In the genomic region with DNA sequence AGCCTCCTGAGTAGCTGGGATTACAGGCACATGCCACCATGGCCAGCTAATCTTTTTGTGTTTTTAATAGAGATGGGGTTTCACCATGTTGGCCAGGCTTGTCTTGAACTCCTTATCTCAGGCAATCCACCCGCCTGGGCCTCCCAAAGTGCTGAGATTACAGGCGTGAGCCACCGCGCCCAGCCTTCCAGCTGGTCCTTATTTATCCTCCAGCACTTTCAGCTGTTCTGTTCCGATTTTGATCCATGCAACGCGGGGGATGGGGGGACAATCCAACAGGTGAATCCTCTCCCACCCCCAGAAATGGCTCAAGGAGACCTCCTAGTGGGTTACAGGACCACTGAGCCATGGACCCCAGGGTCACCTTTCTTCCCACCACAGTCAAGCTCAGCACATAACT, we compare ENCODE assay signal across 1 cellular context.
TF ChIP-seq lines count a peak whose summit lies in the region.

No MANE protein-coding gene starts in this region.

TF ChIP-seq in GM23338, 12 proteins besides CTCF, POLR2A, EP300 and RAD21 (continued from another document):
- TF ChIP-seq, protein P1, sequence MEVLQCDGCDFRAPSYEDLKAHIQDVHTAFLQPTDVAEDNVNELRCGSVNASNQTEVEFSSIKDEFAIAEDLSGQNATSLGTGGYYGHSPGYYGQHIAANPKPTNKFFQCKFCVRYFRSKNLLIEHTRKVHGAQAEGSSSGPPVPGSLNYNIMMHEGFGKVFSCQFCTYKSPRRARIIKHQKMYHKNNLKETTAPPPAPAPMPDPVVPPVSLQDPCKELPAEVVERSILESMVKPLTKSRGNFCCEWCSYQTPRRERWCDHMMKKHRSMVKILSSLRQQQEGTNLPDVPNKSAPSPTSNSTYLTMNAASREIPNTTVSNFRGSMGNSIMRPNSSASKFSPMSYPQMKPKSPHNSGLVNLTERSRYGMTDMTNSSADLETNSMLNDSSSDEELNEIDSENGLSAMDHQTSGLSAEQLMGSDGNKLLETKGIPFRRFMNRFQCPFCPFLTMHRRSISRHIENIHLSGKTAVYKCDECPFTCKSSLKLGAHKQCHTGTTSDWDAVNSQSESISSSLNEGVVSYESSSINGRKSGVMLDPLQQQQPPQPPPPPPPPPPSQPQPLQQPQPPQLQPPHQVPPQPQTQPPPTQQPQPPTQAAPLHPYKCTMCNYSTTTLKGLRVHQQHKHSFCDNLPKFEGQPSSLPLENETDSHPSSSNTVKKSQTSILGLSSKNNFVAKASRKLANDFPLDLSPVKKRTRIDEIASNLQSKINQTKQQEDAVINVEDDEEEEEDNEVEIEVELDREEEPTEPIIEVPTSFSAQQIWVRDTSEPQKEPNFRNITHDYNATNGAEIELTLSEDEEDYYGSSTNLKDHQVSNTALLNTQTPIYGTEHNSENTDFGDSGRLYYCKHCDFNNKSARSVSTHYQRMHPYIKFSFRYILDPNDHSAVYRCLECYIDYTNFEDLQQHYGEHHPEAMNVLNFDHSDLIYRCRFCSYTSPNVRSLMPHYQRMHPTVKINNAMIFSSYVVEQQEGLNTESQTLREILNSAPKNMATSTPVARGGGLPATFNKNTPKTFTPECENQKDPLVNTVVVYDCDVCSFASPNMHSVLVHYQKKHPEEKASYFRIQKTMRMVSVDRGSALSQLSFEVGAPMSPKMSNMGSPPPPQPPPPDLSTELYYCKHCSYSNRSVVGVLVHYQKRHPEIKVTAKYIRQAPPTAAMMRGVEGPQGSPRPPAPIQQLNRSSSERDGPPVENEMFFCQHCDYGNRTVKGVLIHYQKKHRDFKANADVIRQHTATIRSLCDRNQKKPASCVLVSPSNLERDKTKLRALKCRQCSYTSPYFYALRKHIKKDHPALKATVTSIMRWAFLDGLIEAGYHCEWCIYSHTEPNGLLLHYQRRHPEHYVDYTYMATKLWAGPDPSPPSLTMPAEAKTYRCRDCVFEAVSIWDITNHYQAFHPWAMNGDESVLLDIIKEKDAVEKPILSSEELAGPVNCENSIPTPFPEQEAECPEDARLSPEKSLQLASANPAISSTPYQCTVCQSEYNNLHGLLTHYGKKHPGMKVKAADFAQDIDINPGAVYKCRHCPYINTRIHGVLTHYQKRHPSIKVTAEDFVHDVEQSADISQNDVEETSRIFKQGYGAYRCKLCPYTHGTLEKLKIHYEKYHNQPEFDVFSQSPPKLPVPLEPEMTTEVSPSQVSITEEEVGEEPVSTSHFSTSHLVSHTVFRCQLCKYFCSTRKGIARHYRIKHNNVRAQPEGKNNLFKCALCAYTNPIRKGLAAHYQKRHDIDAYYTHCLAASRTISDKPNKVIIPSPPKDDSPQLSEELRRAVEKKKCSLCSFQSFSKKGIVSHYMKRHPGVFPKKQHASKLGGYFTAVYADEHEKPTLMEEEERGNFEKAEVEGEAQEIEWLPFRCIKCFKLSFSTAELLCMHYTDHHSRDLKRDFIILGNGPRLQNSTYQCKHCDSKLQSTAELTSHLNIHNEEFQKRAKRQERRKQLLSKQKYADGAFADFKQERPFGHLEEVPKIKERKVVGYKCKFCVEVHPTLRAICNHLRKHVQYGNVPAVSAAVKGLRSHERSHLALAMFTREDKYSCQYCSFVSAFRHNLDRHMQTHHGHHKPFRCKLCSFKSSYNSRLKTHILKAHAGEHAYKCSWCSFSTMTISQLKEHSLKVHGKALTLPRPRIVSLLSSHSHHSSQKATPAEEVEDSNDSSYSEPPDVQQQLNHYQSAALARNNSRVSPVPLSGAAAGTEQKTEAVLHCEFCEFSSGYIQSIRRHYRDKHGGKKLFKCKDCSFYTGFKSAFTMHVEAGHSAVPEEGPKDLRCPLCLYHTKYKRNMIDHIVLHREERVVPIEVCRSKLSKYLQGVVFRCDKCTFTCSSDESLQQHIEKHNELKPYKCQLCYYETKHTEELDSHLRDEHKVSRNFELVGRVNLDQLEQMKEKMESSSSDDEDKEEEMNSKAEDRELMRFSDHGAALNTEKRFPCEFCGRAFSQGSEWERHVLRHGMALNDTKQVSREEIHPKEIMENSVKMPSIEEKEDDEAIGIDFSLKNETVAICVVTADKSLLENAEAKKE (CRISPR knock-in tag; IDR thresholded peaks at IDR 0.05): no peak
- TF ChIP-seq NANOG (IDR thresholded peaks at IDR 0.05; ENCODE audit: borderline replicate concordance) (no peak), POLR2AphosphoS5 (IDR thresholded peaks at IDR 0.05; ENCODE audit: low read depth) (no peak), EZH2 (IDR thresholded peaks at IDR 0.05; ENCODE audit: low read depth, unreplicated experiment) (no peak), ZNF114 (CRISPR knock-in tag; IDR thresholded peaks at IDR 0.05) (no peak)
